ENCODE assay signal across 20 cellular contexts in the genomic region with DNA sequence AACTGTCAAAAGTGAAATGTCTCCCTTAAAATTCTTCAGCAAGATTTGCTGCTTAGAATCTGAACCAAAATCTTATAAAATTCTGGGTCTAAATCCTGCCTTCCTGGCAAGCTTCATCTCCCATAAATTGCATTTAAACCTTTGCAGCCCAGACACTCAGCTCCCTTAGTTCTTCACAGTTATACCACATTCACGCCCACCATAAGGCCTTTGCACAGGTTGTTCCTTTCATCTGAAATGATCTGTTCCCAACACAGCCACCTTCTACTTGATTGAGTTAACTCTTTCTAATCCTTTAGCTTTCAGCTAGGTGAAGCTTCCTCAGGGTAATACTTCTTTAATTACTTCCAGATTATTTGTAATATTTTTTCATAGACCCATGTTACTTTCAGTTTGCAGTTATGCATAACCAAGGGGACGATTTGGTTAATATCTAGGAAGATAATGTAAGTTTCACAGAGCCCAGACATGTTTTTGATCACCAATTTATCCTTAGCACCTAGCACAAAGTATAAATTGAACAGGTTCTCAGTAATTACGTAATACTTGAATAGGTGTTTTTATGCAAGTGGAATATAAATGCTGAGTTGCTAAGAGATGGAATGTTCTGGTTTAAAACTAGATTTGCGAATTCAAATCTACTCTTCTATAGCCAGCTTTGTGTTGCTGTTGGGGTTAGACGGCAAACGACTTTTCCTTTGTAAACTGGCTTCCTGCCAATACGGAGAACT.
DNase-seq lines count a peak whose midpoint lies in the region; ATAC-seq, FAIRE-seq and TF ChIP-seq lines count a peak whose summit lies in the region.
"Had no signal": no experiment of that assay in that cellular context is flagged by ENCODE, and none has a peak within 500 bp of the region (broad histone marks: within the 10 kb centered on the region; RNA-seq: fewer than 3 reads in every experiment).

No MANE protein-coding gene starts in this region.

- TF ChIP-seq RAD21 in HepG2 (CRISPR knock-in tag; IDR thresholded peaks at IDR 0.05) = no peak

- intact Hi-C loops in HepG2 (cut with micrococcal nuclease; ENCODE audit: unreplicated experiment) = no loop called here
- intact Hi-C loops in right lobe of liver (cut with DNase I) = no loop called here
- intact Hi-C loops in breast epithelium (cut with DNase I; ENCODE audit: low total_unique reads) = no loop called here

- 14% methylated on average over 7 of the region's 7 CpGs for WGBS in HepG2 (ENCODE audit: low lambda C conversion rate)
- WGBS in right lobe of liver (ENCODE audit: insufficient coverage, low coverage, low lambda C conversion rate, missing lambda C conversion rate) = 39% methylated on average over 7 of the region's 7 CpGs

- H3K27me3 Mint-ChIP-seq in activated CD4-positive, alpha-beta T cell treated with anti-CD3 and anti-CD28 coated beads, Interleukin-2, amount 10 ng/mL, durations not matched to agents 7 days and 5 days = no peaks in the 10 kb centered on the region
- H3K27me3 Mint-ChIP-seq: B cell; CD4-positive, alpha-beta T cell; IgD-negative memory B cell had no signal

- DNase-seq in HepG2 (ENCODE audit: low spot score) = no peak
- DNase-seq in right lobe of liver = no peak
- DNase-seq in caudate nucleus (lab: John Stamatoyannopoulos, UW) = peak in 18 of 61 donors; percentile 1 to 49 (median 14)
- DNase-seq in inferior parietal cortex (ENCODE audit: extremely low spot score) = peak; percentile 31
- no peak for DNase-seq in activated CD4-positive, alpha-beta T cell treated with anti-CD3 and anti-CD28 coated beads, Interleukin-2, amount 10 ng/mL, durations not matched to agents 7 days and 5 days
- no peak for DNase-seq in HuH-7 (ENCODE audit: low spot score)
- DNase-seq in activated CD4-positive, alpha-beta T cell treated with anti-CD3 and anti-CD28 coated beads for 48 hours = no peak
- DNase-seq in breast epithelium (ENCODE audit: low spot score in 2 of 2) = no peak
- DNase-seq: 8988T; C1 segment of cervical spinal cord; CD4-positive, alpha-beta T cell; DMS79; EL had no signal

- no peaks in the 10 kb centered on the region for H3K4me1 ChIP-seq in HepG2 (ENCODE audit: insufficient read depth, low read length)
- H3K4me1 ChIP-seq in right lobe of liver = no peaks in the 10 kb centered on the region
- no peaks in the 10 kb centered on the region for H3K4me1 ChIP-seq in breast epithelium
- H3K4me1 ChIP-seq: HAP-1 had no signal

- H3K9me3 ChIP-seq in HepG2 (ENCODE audit: low read length) = no peaks in the 10 kb centered on the region
- no peaks in the 10 kb centered on the region for H3K9me3 ChIP-seq in right lobe of liver
- H3K9me3 ChIP-seq in breast epithelium = no peaks in the 10 kb centered on the region
- H3K9me3 ChIP-seq: HAP-1 had no signal

- POLR2A ChIA-PET in HepG2 (lab: Yijun Ruan, JAX) = no interaction called here
- POLR2A ChIA-PET in activated CD4-positive, alpha-beta T cell treated with anti-CD3 and anti-CD28 coated beads, Interleukin-2, amount 10 ng/mL, durations not matched to agents 7 days and 5 days (lab: Charles Lee) = no interaction called here

- no peak overlapping the region for H3K27ac Mint-ChIP-seq in activated CD4-positive, alpha-beta T cell treated with anti-CD3 and anti-CD28 coated beads, Interleukin-2, amount 10 ng/mL, durations not matched to agents 7 days and 5 days
- H3K27ac Mint-ChIP-seq: B cell; CD4-positive, alpha-beta T cell; IgD-negative memory B cell had no signal

- H3K79me2 ChIP-seq in HepG2 (ENCODE audit: insufficient read depth, low read length) = no peaks in the 10 kb centered on the region

- CTCF ChIA-PET in HepG2 (lab: Yijun Ruan, JAX; ENCODE audit: low intra/inter-chr PET ratio, low total read pairs) = no interaction called here
- CTCF ChIA-PET in activated CD4-positive, alpha-beta T cell treated with anti-CD3 and anti-CD28 coated beads, Interleukin-2, amount 10 ng/mL, durations not matched to agents 7 days and 5 days (lab: Charles Lee) = no interaction called here

- no peak overlapping the region for H3K27ac ChIP-seq in HepG2 (ENCODE audit: extremely low read length, insufficient read depth, low read length)
- no peak overlapping the region for H3K27ac ChIP-seq in right lobe of liver
- peak overlapping the region; percentile 24 for H3K27ac ChIP-seq in caudate nucleus (ENCODE audit: low read depth, low read length)
- H3K27ac ChIP-seq in breast epithelium = no peak overlapping the region
- H3K27ac ChIP-seq: HL-60 had no signal

- no peak overlapping the region for H2AFZ ChIP-seq in HepG2 (ENCODE audit: low read length)

- TF ChIP-seq POLR2A in HepG2 (IDR thresholded peaks at IDR 0.05; ENCODE audit: insufficient read depth in 1 of 2, low read depth in 2 of 2, low read length in 2 of 2) (no peak), right lobe of liver (IDR thresholded peaks at IDR 0.05) (no peak), breast epithelium (IDR thresholded peaks at IDR 0.05) (no peak)

- TF ChIP-seq EP300 in HepG2 (IDR thresholded peaks at IDR 0.05; ENCODE audit: low read depth in 2 of 2, low read length in 2 of 2) = no peak
- no peak for TF ChIP-seq EP300 in HepG2 (CRISPR knock-in tag; IDR thresholded peaks at IDR 0.05; ENCODE audit: borderline replicate concordance)

- ATAC-seq in HepG2 (no peak), right lobe of liver (no peak)

- H3K4me2 ChIP-seq in HepG2 (ENCODE audit: low read depth, low read length) = no peak overlapping the region

- H3K9ac ChIP-seq in HepG2 (ENCODE audit: insufficient read depth, low read depth, low read length) = no peak overlapping the region

- BruUV-seq in HepG2 (replicated peaks; lab: Mats Ljungman, UMichigan) = no TSS peak

- H3K4me3 Mint-ChIP-seq in activated CD4-positive, alpha-beta T cell treated with anti-CD3 and anti-CD28 coated beads, Interleukin-2, amount 10 ng/mL, durations not matched to agents 7 days and 5 days = no peak overlapping the region
- H3K4me3 Mint-ChIP-seq: B cell; CD4-positive, alpha-beta T cell; IgD-negative memory B cell had no signal

- no peaks in the 10 kb centered on the region for H3K4me1 Mint-ChIP-seq in activated CD4-positive, alpha-beta T cell treated with anti-CD3 and anti-CD28 coated beads, Interleukin-2, amount 10 ng/mL, durations not matched to agents 7 days and 5 days
- H3K4me1 Mint-ChIP-seq: B cell, IgD-negative memory B cell had no signal

- no peaks in the 10 kb centered on the region for H4K20me1 ChIP-seq in HepG2 (ENCODE audit: insufficient read depth, low read length)

- TF ChIP-seq CTCF in HepG2 (CRISPR knock-in tag; IDR thresholded peaks at IDR 0.05) = no peak
- no peak for TF ChIP-seq CTCF in right lobe of liver (IDR thresholded peaks at IDR 0.05)
- no peak for TF ChIP-seq CTCF in breast epithelium (IDR thresholded peaks at IDR 0.05)

- H3K27me3 ChIP-seq in HepG2 (ENCODE audit: control insufficient read depth in 1 of 2, insufficient read depth in 2 of 2, low read length in 2 of 2) (no peaks in the 10 kb centered on the region), right lobe of liver (no peaks in the 10 kb centered on the region), breast epithelium (no peaks in the 10 kb centered on the region)

- H3K36me3 ChIP-seq in HepG2 (replicated peaks in 1 of 2; ENCODE audit: control insufficient read depth in 1 of 2, insufficient read depth in 2 of 2, low read length in 2 of 2) (no peaks in the 10 kb centered on the region), right lobe of liver (no peaks in the 10 kb centered on the region), breast epithelium (no peaks in the 10 kb centered on the region)
- H3K36me3 ChIP-seq: HAP-1 had no signal

- H3K9me3 Mint-ChIP-seq in activated CD4-positive, alpha-beta T cell treated with anti-CD3 and anti-CD28 coated beads, Interleukin-2, amount 10 ng/mL, durations not matched to agents 7 days and 5 days = no peaks in the 10 kb centered on the region
- H3K9me3 Mint-ChIP-seq: CD4-positive, alpha-beta T cell had no signal

- H3K4me3 ChIP-seq in HepG2 (replicated peaks in 1 of 3; ENCODE audit: insufficient read depth in 1 of 3, low read depth in 2 of 3, low read length in 3 of 3) = no peak overlapping the region
- H3K4me3 ChIP-seq in right lobe of liver = no peak overlapping the region
- H3K4me3 ChIP-seq in breast epithelium = peak overlapping the region in 1 of 3 donors; percentile 2
- H3K4me3 ChIP-seq: HAP-1 had no signal

- no peaks in the 10 kb centered on the region for H3K36me3 Mint-ChIP-seq in activated CD4-positive, alpha-beta T cell treated with anti-CD3 and anti-CD28 coated beads, Interleukin-2, amount 10 ng/mL, durations not matched to agents 7 days and 5 days (ENCODE audit: low read depth)
- H3K36me3 Mint-ChIP-seq: IgD-negative memory B cell had no signal

- FAIRE-seq in HepG2 (lab: Jason Lieb, UNC) = no peak
- FAIRE-seq: G401.6, GM12891, H1 had no signal

- in situ Hi-C loops in HepG2 (cut with HindIII; ENCODE audit: extremely low pct_ligation_motif_present, low pct_unique_long_range_greater_than_20kb) = no loop called here

TF ChIP-seq in HepG2, 621 proteins besides CTCF, POLR2A, EP300 and RAD21:
- peak; percentile 66; the same call in 1 of the 2 replicates for TF ChIP-seq CEBPB (IDR thresholded peaks at IDR 0.05; ENCODE audit: borderline replicate concordance, low read depth, low read length)
- TF ChIP-seq CENPX (CRISPR knock-in tag; IDR thresholded peaks at IDR 0.05) = no peak
